Comparison of ENCODE assay signal across 8 cellular contexts in the genomic region with DNA sequence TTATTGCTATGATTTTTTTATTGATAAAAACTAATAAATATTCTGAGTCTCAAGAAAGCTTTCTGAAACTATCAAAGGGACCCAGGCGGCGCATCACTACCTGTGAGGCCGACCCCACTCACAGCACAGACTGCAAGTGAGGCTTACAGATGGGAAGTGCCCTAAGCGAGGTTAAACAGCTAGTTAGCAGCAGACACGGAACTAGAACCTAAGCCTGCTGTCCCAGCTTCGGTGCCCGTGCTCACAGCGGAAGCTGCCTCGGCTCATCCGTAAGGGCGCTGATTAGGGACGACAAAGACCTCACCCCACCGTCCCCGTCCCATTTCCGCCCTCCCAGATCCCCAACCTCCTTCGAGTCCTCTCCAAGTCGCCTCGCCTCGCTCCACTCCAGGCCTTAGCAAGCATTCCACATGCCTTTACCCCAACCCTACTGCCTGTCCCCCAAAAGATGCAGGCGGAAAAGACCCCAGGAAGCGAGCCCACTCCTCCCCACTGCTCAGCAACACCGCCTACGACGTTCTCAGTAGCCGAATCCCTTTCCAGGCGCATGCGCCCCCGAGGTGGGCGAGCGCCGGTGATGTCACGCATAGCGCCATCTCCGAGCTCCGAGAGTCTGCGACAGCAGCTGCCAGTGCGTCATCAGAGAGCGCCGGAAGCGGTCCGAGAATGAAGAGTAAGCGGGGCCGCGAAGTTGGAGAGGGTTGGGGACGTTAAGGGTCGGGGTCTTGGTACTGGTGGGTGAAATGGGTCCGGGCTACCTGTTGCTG. TPM values are rescaled to one million over a fixed set of nuclear protein-coding genes. Genes with fewer than 3 reads are reported as not detected.
DNase-seq lines count a peak whose midpoint lies in the region; ATAC-seq, FAIRE-seq and TF ChIP-seq lines count a peak whose summit lies in the region.

A gene with protein sequence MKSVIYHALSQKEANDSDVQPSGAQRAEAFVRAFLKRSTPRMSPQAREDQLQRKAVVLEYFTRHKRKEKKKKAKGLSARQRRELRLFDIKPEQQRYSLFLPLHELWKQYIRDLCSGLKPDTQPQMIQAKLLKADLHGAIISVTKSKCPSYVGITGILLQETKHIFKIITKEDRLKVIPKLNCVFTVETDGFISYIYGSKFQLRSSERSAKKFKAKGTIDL (plus strand): TSS at position 631 of the 767 bp plus-strand sequence. CDS start 36 bp downstream, at position 667.

- H3K27me3 Mint-ChIP-seq in T-helper 17 cell = no peaks in the 10 kb centered on the region

- in situ Hi-C loops in GM13976 (cut with MboI; ENCODE audit: low sequenced_read_pairs, unreplicated experiment) = no loop called here

- peak within 1 kb of the TSS; percentile 92 for H3K4me3 ChIP-seq in psoas muscle

- H3K4me1 Mint-ChIP-seq in T-helper 17 cell = peaks cover 18% of the 10 kb centered on the region

- peak; percentile 96 for DNase-seq in GM13976 (ENCODE audit: low spot score)
- peak; percentile 87 for DNase-seq in NCI-H1694 treated with DMSO at 0.1 percent for 48 hours (lab: John Stamatoyannopoulos, UW)
- DNase-seq in T-helper 17 cell = peak; percentile 90 to 94 (median 93)
- DNase-seq in amygdala (lab: John Stamatoyannopoulos, UW) = peak; percentile 70 to 98 (median 93)
- peak; percentile 99 for DNase-seq in left ventricle myocardium superior
- peak; percentile 98 to 99 for DNase-seq in psoas muscle
- DNase-seq in urothelium cell line (ENCODE audit: low spot score) = peak; percentile 100

- peak; percentile 92 for FAIRE-seq in urothelium cell line (lab: Jason Lieb, UNC)

- H3K4me1 ChIP-seq in psoas muscle = peaks cover 20% of the 10 kb centered on the region

- H3K27ac ChIP-seq in psoas muscle = peak within 1 kb of the TSS; percentile 97

- H3K9me3 ChIP-seq in T-helper 17 cell (ENCODE audit: control insufficient read depth, low read length, poor library complexity, severe bottlenecking) (no peaks in the 10 kb centered on the region), psoas muscle (no peaks in the 10 kb centered on the region)

- 0 to 1% (median 0%) methylated on average over 47 of the region's 47 CpGs for WGBS in psoas muscle, 3 donors

- no peaks in the 10 kb centered on the region for H3K27me3 ChIP-seq in psoas muscle (ENCODE audit: insufficient read depth in 3 of 3, low read length in 2 of 3)

- ATAC-seq in HG02870 (IDR thresholded peaks at IDR 0.05; ENCODE audit: unreplicated experiment) (peak; percentile 59), T-helper 17 cell (peak; percentile 84), left ventricle myocardium superior (peak; percentile 94), psoas muscle (peak; percentile 93 to 96 (median 96))

- peaks cover 3% of the 10 kb centered on the region for H3K36me3 Mint-ChIP-seq in T-helper 17 cell (ENCODE audit: low read depth)

- peak within 1 kb of the TSS; percentile 100 for H3K27ac Mint-ChIP-seq in T-helper 17 cell

- TF ChIP-seq CTCF in GM13976 (IDR thresholded peaks at IDR 0.05; ENCODE audit: borderline replicate concordance, control extremely low read depth, extremely low read depth, insufficient read depth, missing control alignments) = no peak
- no peak for TF ChIP-seq CTCF in psoas muscle (IDR thresholded peaks at IDR 0.05)

- peak within 1 kb of the TSS; percentile 99 for H3K4me3 Mint-ChIP-seq in T-helper 17 cell

- intact Hi-C loops in left ventricle myocardium superior (cut with micrococcal nuclease) = no loop called here
- intact Hi-C loops in psoas muscle (cut with DNase I) = loop anchor here (1.0 to 10.0 kb wide), 3 partner anchors 61 to 269 kb away; no protein-coding TSS in a partner anchor

- peaks cover 0 to 20% of the 10 kb centered on the region in 2 donors for H3K36me3 ChIP-seq in psoas muscle (ENCODE audit: insufficient read depth in 1 of 2, low read depth in 1 of 2)

RNA-seq across cellular contexts. Expression of the gene that starts here (rescaled TPM):
- 10 to 100 TPM; 48.8 to 56.6 TPM for total RNA-seq in T-helper 17 cell
- 46.9 TPM for total RNA-seq in left ventricle myocardium superior
- total RNA-seq in psoas muscle = 10 to 100 TPM; 45.3 to 70.3 (median 47.9) TPM
- polyA plus RNA-seq in psoas muscle = 100 to 1,000 TPM in 1 of 3 donors, 10 to 100 TPM in 2; 63.9 to 144 (median 97.3) TPM

Comparison
In these comparisons a context has a peak if more than half of its experiments do, and no peak if none do; other contexts are left out.
1. Peak in every context shown above with its lines: DNase-seq, ATAC-seq, H3K4me3 ChIP-seq and H3K27ac ChIP-seq.